Comparison of ENCODE assay signal across 6 cellular contexts in the genomic region with DNA sequence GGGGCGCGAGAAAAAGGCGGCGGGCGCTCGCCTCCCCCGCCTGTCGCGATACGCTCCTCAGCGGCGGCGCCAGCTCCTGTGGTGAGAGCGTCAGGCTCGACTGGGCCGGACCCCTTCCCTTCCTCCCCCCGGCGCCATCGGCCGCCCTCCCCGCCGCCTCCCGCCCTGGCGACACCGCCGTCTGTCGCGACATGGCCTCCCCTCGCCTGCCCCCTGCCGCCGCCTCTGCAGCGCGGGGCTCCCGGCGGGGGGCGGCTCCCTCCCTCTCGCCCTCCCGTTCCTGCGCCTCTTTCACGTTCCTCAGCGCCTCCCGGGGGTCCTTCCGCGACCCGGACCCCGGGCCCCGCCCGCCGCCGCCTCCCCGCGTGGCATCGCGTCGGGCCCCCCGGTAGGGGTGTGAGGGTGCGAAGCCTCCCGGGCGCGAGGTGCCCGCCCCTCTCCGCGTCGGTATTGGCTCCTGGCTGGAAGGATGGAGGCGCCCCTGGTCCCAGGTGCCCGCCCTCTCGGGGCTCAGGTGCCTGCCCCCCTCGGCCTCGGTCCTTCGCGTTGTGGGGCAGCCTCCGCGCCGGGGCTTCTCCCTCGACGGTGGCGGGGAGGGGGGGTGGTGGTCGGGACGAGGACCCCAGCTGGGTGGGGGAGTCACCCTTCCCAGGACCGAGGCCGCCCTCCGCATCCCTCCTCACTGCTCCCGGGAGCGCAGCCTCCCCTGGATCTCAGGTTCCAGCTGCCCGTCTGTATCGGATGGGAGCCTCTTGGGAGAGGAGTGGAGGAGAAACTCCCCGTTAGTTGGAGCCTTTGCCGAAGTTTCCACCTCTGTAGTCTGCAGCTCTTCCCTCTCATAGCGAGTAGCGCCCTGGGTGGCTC. TPM values are rescaled to one million over a fixed set of nuclear protein-coding genes. Genes with fewer than 3 reads are reported as not detected.
DNase-seq lines count a peak whose midpoint lies in the region; ATAC-seq and TF ChIP-seq lines count a peak whose summit lies in the region.

No MANE protein-coding gene starts in this region.

- peaks cover 0 to 24% of the 10 kb centered on the region in 2 experiments; a peak in 1 of 4 replicates for H3K4me1 ChIP-seq in SK-N-SH (ENCODE audit: control insufficient read depth in 1 of 2, insufficient read depth in 2 of 2, low read depth in 1 of 2, low read length in 1 of 2)

- no TSS peak for BruUV-seq in MCF 10A (replicated peaks; lab: Mats Ljungman, UMichigan)

- peaks cover 47% of the 10 kb centered on the region for H4K20me1 ChIP-seq in SK-N-SH (ENCODE audit: insufficient read depth)

- ATAC-seq in SK-N-SH treated with all-trans-retinoic acid at 6 μM for 48 hours (no peak), GM21619 (IDR thresholded peaks at IDR 0.05; ENCODE audit: unreplicated experiment) (no peak)

- intact Hi-C loops in MCF 10A (cut with micrococcal nuclease), result loop anchor here (2.0 kb wide), 3 partner anchors 21 to 269 kb away; a partner anchor contains a TSS

- no peaks in the 10 kb centered on the region for H3K27me3 ChIP-seq in SK-N-SH (ENCODE audit: insufficient read depth)

- H3K9me2 ChIP-seq in SK-N-SH, result no peaks in the 10 kb centered on the region

- POLR2A ChIA-PET in SK-N-SH (lab: Yijun Ruan, JAX) (interaction anchor here (1.8 to 3.0 kb wide), 2 partner anchors 21 to 23 kb away, joined by 9 to 30 read pairs; a partner anchor contains a TSS), MCF 10A (lab: Yijun Ruan, JAX) (interaction anchor here (0.6 to 5.7 kb wide), 12 partner anchors 10 to 1463 kb away, joined by 3 to 110 read pairs (median 10); a partner anchor contains a TSS)

- no peaks in the 10 kb centered on the region for H3K9me3 ChIP-seq in SK-N-SH

- peak overlapping the region; percentile 62 to 88 for H3K27ac ChIP-seq in SK-N-SH (ENCODE audit: low read depth in 2 of 2, low read length in 1 of 2)

- no peak overlapping the region for H2AFZ ChIP-seq in SK-N-SH (ENCODE audit: low read depth)

- H3K9me3 Mint-ChIP-seq in MCF 10A (ENCODE audit: unreplicated experiment) (no peaks in the 10 kb centered on the region), neural crest cell (no peaks in the 10 kb centered on the region)

- peak overlapping the region; percentile 76 to 86 for H3K4me3 ChIP-seq in SK-N-SH (ENCODE audit: low read depth in 2 of 2, low read length in 1 of 2)

- WGBS in SK-N-SH (ENCODE audit: low lambda C conversion rate), result 6% methylated on average over 3 of the region's 90 CpGs

- CTCF ChIA-PET in SK-N-SH (lab: Yijun Ruan, JAX), result interaction anchor here (0.9 to 1.5 kb wide), 6 partner anchors 20 to 94 kb away, joined by 3 to 5 read pairs (median 3); a partner anchor contains a TSS
- CTCF ChIA-PET in MCF 10A (lab: Yijun Ruan, JAX), result interaction anchor here (0.8 to 2.0 kb wide), 3 partner anchors 30 to 346 kb away, joined by 3 to 7 read pairs (median 3); no protein-coding TSS in a partner anchor

- DNase-seq in SK-N-SH (peak; percentile 75), MCF 10A (ENCODE audit: unreplicated experiment) (no peak), neural crest cell (ENCODE audit: low read depth, low spot score) (no peak), NCI-H1694 treated with DMSO at 0.1 percent for 48 hours (lab: John Stamatoyannopoulos, UW) (no peak)

- H3K4me2 ChIP-seq in SK-N-SH, result peak overlapping the region; percentile 94

- TF ChIP-seq EP300 in SK-N-SH (IDR thresholded peaks at IDR 0.05; ENCODE audit: borderline replicate concordance in 1 of 2, low read depth in 1 of 2, low read length in 1 of 2), result no peak

- peaks cover 2% of the 10 kb centered on the region for H3K36me3 Mint-ChIP-seq in MCF 10A (ENCODE audit: insufficient read depth, unreplicated experiment)
- H3K36me3 Mint-ChIP-seq in neural crest cell (ENCODE audit: low read depth), result no peaks in the 10 kb centered on the region

- H3F3A ChIP-seq in SK-N-SH (replicated peaks; ENCODE audit: insufficient read depth), result no peaks in the 10 kb centered on the region

- TF ChIP-seq RAD21 in SK-N-SH (IDR thresholded peaks at IDR 0.05; ENCODE audit: low read length), result no peak

- H3K4me1 Mint-ChIP-seq in MCF 10A (ENCODE audit: insufficient read depth, unreplicated experiment) (peaks cover 25% of the 10 kb centered on the region), neural crest cell (peaks cover 42% of the 10 kb centered on the region)

- H3K4me3 Mint-ChIP-seq in MCF 10A (ENCODE audit: unreplicated experiment) (peak overlapping the region; percentile 79), neural crest cell (peak overlapping the region; percentile 95)

- H3K79me2 ChIP-seq in SK-N-SH (ENCODE audit: insufficient read depth), result peaks cover 56% of the 10 kb centered on the region

- H3K36me3 ChIP-seq in SK-N-SH (replicated peaks in 1 of 2; ENCODE audit: control insufficient read depth in 1 of 2, insufficient read depth in 2 of 2, low read length in 1 of 2), result peaks cover 11 to 35% of the 10 kb centered on the region in 2 experiments

- peak overlapping the region; percentile 98 for H3K9ac ChIP-seq in SK-N-SH

- peak; percentile 7; the same call in 1 of the 2 replicates for TF ChIP-seq CTCF in SK-N-SH (IDR thresholded peaks at IDR 0.05)
- TF ChIP-seq CTCF in MCF 10A (IDR thresholded peaks at IDR 0.05; ENCODE audit: unreplicated experiment), result no peak
- TF ChIP-seq CTCF in neural crest cell (conservative IDR thresholded peaks at IDR 0.05), result peak; percentile 44

- H3K27me3 Mint-ChIP-seq in MCF 10A (ENCODE audit: insufficient read depth, unreplicated experiment) (no peaks in the 10 kb centered on the region), neural crest cell (ENCODE audit: low read depth) (peaks cover 14% of the 10 kb centered on the region)

- H3K27ac Mint-ChIP-seq in MCF 10A (ENCODE audit: low read depth, unreplicated experiment), result peak overlapping the region; percentile 92
- H3K27ac Mint-ChIP-seq in neural crest cell (ENCODE audit: unreplicated experiment), result peak overlapping the region; percentile 95

TF ChIP-seq in SK-N-SH, 30 proteins besides CTCF, POLR2A, EP300 and RAD21:
- TF ChIP-seq FOXM1 (IDR thresholded peaks at IDR 0.05; ENCODE audit: low read depth), result no peak
- TF ChIP-seq, protein P1, sequence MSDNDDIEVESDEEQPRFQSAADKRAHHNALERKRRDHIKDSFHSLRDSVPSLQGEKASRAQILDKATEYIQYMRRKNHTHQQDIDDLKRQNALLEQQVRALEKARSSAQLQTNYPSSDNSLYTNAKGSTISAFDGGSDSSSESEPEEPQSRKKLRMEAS (IDR thresholded peaks at IDR 0.05; ENCODE audit: low read depth), result peak; percentile 33; the same call in 1 of the 2 replicates
- no peak for TF ChIP-seq ELF1 (IDR thresholded peaks at IDR 0.05)

TF ChIP-seq in SK-N-SH treated with all-trans-retinoic acid at 6 μM for 48 hours, 23 proteins besides CTCF, POLR2A, EP300 and RAD21:
- TF ChIP-seq TOX (CRISPR knock-in tag; IDR thresholded peaks at IDR 0.05; ENCODE audit: borderline replicate concordance) (no peak), RARB (CRISPR knock-in tag; IDR thresholded peaks at IDR 0.05) (no peak), ZNF565 (CRISPR knock-in tag; conservative IDR thresholded peaks at IDR 0.05; ENCODE audit: low read depth) (no peak), SNAI2 (CRISPR knock-in tag; IDR thresholded peaks at IDR 0.05) (no peak), TCF4 (CRISPR knock-in tag; IDR thresholded peaks at IDR 0.05; ENCODE audit: borderline replicate concordance) (no peak), BACH2 (CRISPR knock-in tag; IDR thresholded peaks at IDR 0.05; ENCODE audit: borderline replicate concordance) (no peak), PPARA (CRISPR knock-in tag; IDR thresholded peaks at IDR 0.05; ENCODE audit: borderline replicate concordance) (no peak)
- TF ChIP-seq, protein P2, sequence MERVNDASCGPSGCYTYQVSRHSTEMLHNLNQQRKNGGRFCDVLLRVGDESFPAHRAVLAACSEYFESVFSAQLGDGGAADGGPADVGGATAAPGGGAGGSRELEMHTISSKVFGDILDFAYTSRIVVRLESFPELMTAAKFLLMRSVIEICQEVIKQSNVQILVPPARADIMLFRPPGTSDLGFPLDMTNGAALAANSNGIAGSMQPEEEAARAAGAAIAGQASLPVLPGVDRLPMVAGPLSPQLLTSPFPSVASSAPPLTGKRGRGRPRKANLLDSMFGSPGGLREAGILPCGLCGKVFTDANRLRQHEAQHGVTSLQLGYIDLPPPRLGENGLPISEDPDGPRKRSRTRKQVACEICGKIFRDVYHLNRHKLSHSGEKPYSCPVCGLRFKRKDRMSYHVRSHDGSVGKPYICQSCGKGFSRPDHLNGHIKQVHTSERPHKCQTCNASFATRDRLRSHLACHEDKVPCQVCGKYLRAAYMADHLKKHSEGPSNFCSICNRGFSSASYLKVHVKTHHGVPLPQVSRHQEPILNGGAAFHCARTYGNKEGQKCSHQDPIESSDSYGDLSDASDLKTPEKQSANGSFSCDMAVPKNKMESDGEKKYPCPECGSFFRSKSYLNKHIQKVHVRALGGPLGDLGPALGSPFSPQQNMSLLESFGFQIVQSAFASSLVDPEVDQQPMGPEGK (CRISPR knock-in tag; IDR thresholded peaks at IDR 0.05; ENCODE audit: borderline replicate concordance), result no peak

RNA-seq across cellular contexts. Expression of a gene that starts 0.6 kb away (rescaled TPM):
- polyA plus RNA-seq in SK-N-SH (2012; rRNA removed), result 7.1 and 14.2 TPM in 2 replicates
- polyA plus RNA-seq in SK-N-SH (2012; cell fraction: cytosol; rRNA removed), result 17.0 and 19.2 TPM in 2 replicates
- polyA plus RNA-seq in SK-N-SH (2012; cell fraction: nucleus; rRNA removed), result 32.8 and 34.3 TPM in 2 replicates
- 63.2 and 80.5 TPM in 2 replicates for total RNA-seq in MCF 10A (2022)
- 87.6 and 95.5 TPM in 2 replicates for total RNA-seq in neural crest cell

RNA-seq across cellular contexts. Expression of a gene that starts 21.4 kb away (rescaled TPM):
- polyA plus RNA-seq in SK-N-SH (2012; rRNA removed), result 7.7 and 11.4 TPM in 2 replicates
- polyA plus RNA-seq in SK-N-SH (2012; cell fraction: cytosol; rRNA removed), result 8.3 and 8.4 TPM in 2 replicates
- polyA plus RNA-seq in SK-N-SH (2012; cell fraction: nucleus; rRNA removed), result 7.5 and 10.1 TPM in 2 replicates
- total RNA-seq in MCF 10A (2022) (6.1 and 8.2 TPM in 2 replicates), neural crest cell (5.1 and 5.9 TPM in 2 replicates)

RNA-seq across cellular contexts. Expression of a gene that starts 22.6 kb away (rescaled TPM):
- 72.2 and 81.0 TPM in 2 replicates for polyA plus RNA-seq in SK-N-SH (2012; rRNA removed)
- 57.6 and 69.5 TPM in 2 replicates for polyA plus RNA-seq in SK-N-SH (2012; cell fraction: cytosol; rRNA removed)
- 129 and 133 TPM in 2 replicates for polyA plus RNA-seq in SK-N-SH (2012; cell fraction: nucleus; rRNA removed)
- total RNA-seq in MCF 10A (2022) (52.8 and 59.7 TPM in 2 replicates), neural crest cell (94.8 and 104 TPM in 2 replicates)

RNA-seq across cellular contexts. Expression of a gene that starts 22.7 kb away (rescaled TPM):
- 39.8 and 49.7 TPM in 2 replicates for polyA plus RNA-seq in SK-N-SH (2012; rRNA removed)
- 34.0 and 36.9 TPM in 2 replicates for polyA plus RNA-seq in SK-N-SH (2012; cell fraction: cytosol; rRNA removed)
- polyA plus RNA-seq in SK-N-SH (2012; cell fraction: nucleus; rRNA removed), result 27.1 and 39.4 TPM in 2 replicates
- total RNA-seq in MCF 10A (2022) (15.6 and 22.8 TPM in 2 replicates), neural crest cell (24.5 and 26.8 TPM in 2 replicates)

RNA-seq across cellular contexts. Expression of a gene that starts 34.8 kb away (rescaled TPM):
- polyA plus RNA-seq in SK-N-SH (2012; rRNA removed), result 2.7 and 2.8 TPM in 2 replicates
- polyA plus RNA-seq in SK-N-SH (2012; cell fraction: cytosol; rRNA removed), result 0.66 and 1.2 TPM in 2 replicates
- 11.2 and 15.7 TPM in 2 replicates for polyA plus RNA-seq in SK-N-SH (2012; cell fraction: nucleus; rRNA removed)
- total RNA-seq in MCF 10A (2022), result 3.7 and 6.1 TPM in 2 replicates
- 0.28 TPM in 1 of 2 replicates, not detected in the other for total RNA-seq in neural crest cell
